Comparison of ENCODE assay signal across 2 cellular contexts in the genomic region with DNA sequence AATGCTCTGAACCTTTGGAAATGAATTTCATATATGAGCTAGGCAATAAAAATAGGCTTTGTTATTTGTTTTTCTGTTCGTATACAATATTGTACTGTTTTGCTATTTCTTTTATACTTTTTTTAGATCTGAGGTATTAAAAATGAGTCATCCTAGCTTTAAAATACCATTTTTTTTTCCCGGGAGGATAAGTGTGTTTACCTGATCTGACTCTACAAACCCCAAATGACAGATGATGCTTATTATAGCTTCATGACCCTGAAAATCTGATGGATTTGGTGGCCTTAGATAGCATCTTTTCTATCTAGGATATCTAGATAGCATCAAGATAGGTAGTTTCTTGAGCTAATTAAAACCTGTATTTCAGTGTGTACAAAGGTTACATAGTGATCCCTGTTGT.
TF ChIP-seq lines count a peak whose summit lies in the region.

No MANE protein-coding gene starts in this region.

TF ChIP-seq in HCT116, 20 proteins besides CTCF, POLR2A, EP300 and RAD21 (continued from another document):
- TF ChIP-seq, protein P1, sequence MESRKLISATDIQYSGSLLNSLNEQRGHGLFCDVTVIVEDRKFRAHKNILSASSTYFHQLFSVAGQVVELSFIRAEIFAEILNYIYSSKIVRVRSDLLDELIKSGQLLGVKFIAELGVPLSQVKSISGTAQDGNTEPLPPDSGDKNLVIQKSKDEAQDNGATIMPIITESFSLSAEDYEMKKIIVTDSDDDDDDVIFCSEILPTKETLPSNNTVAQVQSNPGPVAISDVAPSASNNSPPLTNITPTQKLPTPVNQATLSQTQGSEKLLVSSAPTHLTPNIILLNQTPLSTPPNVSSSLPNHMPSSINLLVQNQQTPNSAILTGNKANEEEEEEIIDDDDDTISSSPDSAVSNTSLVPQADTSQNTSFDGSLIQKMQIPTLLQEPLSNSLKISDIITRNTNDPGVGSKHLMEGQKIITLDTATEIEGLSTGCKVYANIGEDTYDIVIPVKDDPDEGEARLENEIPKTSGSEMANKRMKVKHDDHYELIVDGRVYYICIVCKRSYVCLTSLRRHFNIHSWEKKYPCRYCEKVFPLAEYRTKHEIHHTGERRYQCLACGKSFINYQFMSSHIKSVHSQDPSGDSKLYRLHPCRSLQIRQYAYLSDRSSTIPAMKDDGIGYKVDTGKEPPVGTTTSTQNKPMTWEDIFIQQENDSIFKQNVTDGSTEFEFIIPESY (IDR thresholded peaks at IDR 0.05; ENCODE audit: extremely low read depth, insufficient replicate concordance, low read length), result no peak
- TF ChIP-seq CEBPB (IDR thresholded peaks at IDR 0.05; ENCODE audit: low read depth), result no peak
- TF ChIP-seq EZH2 (IDR thresholded peaks at IDR 0.05), result no peak
- TF ChIP-seq, protein P2, sequence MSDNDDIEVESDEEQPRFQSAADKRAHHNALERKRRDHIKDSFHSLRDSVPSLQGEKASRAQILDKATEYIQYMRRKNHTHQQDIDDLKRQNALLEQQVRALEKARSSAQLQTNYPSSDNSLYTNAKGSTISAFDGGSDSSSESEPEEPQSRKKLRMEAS (IDR thresholded peaks at IDR 0.05), result no peak
- no peak for TF ChIP-seq ZNF274 (IDR thresholded peaks at IDR 0.05; ENCODE audit: low read depth, low read length)
- TF ChIP-seq SRF (IDR thresholded peaks at IDR 0.05; ENCODE audit: low read depth), result no peak
- no peak for TF ChIP-seq JUND (IDR thresholded peaks at IDR 0.05)
- TF ChIP-seq, protein P3, sequence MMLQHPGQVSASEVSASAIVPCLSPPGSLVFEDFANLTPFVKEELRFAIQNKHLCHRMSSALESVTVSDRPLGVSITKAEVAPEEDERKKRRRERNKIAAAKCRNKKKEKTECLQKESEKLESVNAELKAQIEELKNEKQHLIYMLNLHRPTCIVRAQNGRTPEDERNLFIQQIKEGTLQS (IDR thresholded peaks at IDR 0.05), result no peak

TF ChIP-seq in neural cell, 6 proteins besides CTCF, POLR2A, EP300 and RAD21 (continued from another document):
- TF ChIP-seq EZH2 (IDR thresholded peaks at IDR 0.05; ENCODE audit: borderline replicate concordance, insufficient read depth, low read length, poor library complexity, severe bottlenecking) (no peak), MXI1 (conservative IDR thresholded peaks at IDR 0.05; ENCODE audit: poor library complexity, severe bottlenecking) (no peak)
TF ChIP-seq in neural cell: peak in this region for 0.
